8 cellular contexts compared by ENCODE assay signal in genomic region chr4:8158710-8159521, GRCh38. TPM values are rescaled to one million over a fixed set of nuclear protein-coding genes. Genes with fewer than 3 reads are reported as not detected.
A peak's percentile ranks its signal among the peaks of the same experiment; 100 is the strongest.
DNase-seq lines count a peak whose midpoint lies in the region; ATAC-seq and TF ChIP-seq lines count a peak whose summit lies in the region.

Gene ABLIM2 (minus strand): TSS chr4:8158813. CDS start chr4:8158689, 124 bp downstream.

- peak within 1 kb of the TSS; percentile 82 for H3K27ac Mint-ChIP-seq in chondrocyte (ENCODE audit: unreplicated experiment)

- peaks cover 48% of the 10 kb centered on the region for H3K27me3 ChIP-seq in kidney epithelial cell (ENCODE audit: control insufficient read depth, insufficient read depth, low read length)

- no peak for TF ChIP-seq CTCF in chondrocyte (IDR thresholded peaks at IDR 0.05)
- TF ChIP-seq CTCF in kidney epithelial cell (IDR thresholded peaks at IDR 0.05; ENCODE audit: insufficient read depth, low read length, poor library complexity, severe bottlenecking): no peak

- peaks cover 9% of the 10 kb centered on the region for H3K4me1 Mint-ChIP-seq in chondrocyte (ENCODE audit: low read depth)

- ATAC-seq in HG03378 (IDR thresholded peaks at IDR 0.05; ENCODE audit: unreplicated experiment): peak; percentile 94

- H3K4me3 Mint-ChIP-seq in chondrocyte (ENCODE audit: unreplicated experiment): peak within 1 kb of the TSS; percentile 91

- peak; percentile 76 for TF ChIP-seq POLR2A in GM19099 (IDR thresholded peaks at IDR 0.05; ENCODE audit: extremely low read depth, insufficient read length, low read depth)

- H3K27me3 Mint-ChIP-seq in chondrocyte (ENCODE audit: low read depth): peaks cover 13% of the 10 kb centered on the region

- DNase-seq in AG20443 (ENCODE audit: low spot score): peak; percentile 100
- DNase-seq in NCI-H446 treated with DMSO at 0.1 percent for 48 hours (lab: John Stamatoyannopoulos, UW): peak; percentile 86
- peak; percentile 99 for DNase-seq in activated CD4-positive, alpha-beta T cell treated with anti-CD3 and anti-CD28 coated beads for 1 hour
- peak; percentile 100 for DNase-seq in chondrocyte (ENCODE audit: low spot score)
- DNase-seq in kidney epithelial cell (ENCODE audit: low read depth): peak; percentile 80
- DNase-seq in stimulated activated CD4-positive, alpha-beta T cell treated with anti-CD3 and anti-CD28 coated beads, Interleukin-15, amount 100 ng/mL, for 24 hours: peak; percentile 98

- H3K36me3 ChIP-seq in kidney epithelial cell (ENCODE audit: control insufficient read depth, insufficient read depth, low read length): no peaks in the 10 kb centered on the region

- no peaks in the 10 kb centered on the region for H3K9me3 Mint-ChIP-seq in chondrocyte (ENCODE audit: low read depth)

- H3K4me3 ChIP-seq in kidney epithelial cell (ENCODE audit: low read depth, low read length): peak within 1 kb of the TSS; percentile 64

- no peaks in the 10 kb centered on the region for H3K36me3 Mint-ChIP-seq in chondrocyte (ENCODE audit: low read depth)

RNA-seq across cellular contexts. Expression of gene ABLIM2, which starts in this region (rescaled TPM):
- total RNA-seq in chondrocyte (0.47 to 0.70 TPM (median 0.64 TPM) in 3 replicates), kidney epithelial cell (1.3 and 7.2 TPM in 2 replicates)

Comparison
In these comparisons a context has a peak if more than half of its experiments do, and no peak if none do; other contexts are left out.
1. Peak in every context shown above with its lines: DNase-seq, ATAC-seq and H3K4me3 ChIP-seq.
2. Peak in DNase-seq in chondrocyte; RNA of the gene not detected or under 1 TPM.